In genomic region chr11:46700251-46701077, GRCh38 we compare ENCODE assay signal across 8 cellular contexts. TPM values are rescaled to one million over a fixed set of nuclear protein-coding genes. Genes with fewer than 3 reads are reported as not detected.
DNase-seq lines count a peak whose midpoint lies in the region; ATAC-seq and TF ChIP-seq lines count a peak whose summit lies in the region.

ARHGAP1 (minus strand) TSS chr11:46700619; CDS start chr11:46696107, 4,512 bp downstream.
ZNF408 (plus strand) TSS chr11:46701031; CDS start chr11:46701048, 17 bp downstream.

- intact Hi-C loops in Panc1 (cut with micrococcal nuclease; ENCODE audit: unreplicated experiment): no loop called here

- H3K36me3 ChIP-seq in Panc1 (ENCODE audit: control insufficient read depth, insufficient read depth, low read length) (peaks cover 10% of the 10 kb centered on the region), esophagus (ENCODE audit: control insufficient read depth in 2 of 2, insufficient read depth in 2 of 2, low read length in 1 of 2) (peaks cover 8 to 34% of the 10 kb centered on the region in 2 donors), mucosa of stomach (ENCODE audit: control insufficient read depth, insufficient read depth, low read length) (peaks cover 24% of the 10 kb centered on the region)

- TF ChIP-seq CTCF in Panc1 (IDR thresholded peaks at IDR 0.05): no peak

- peak within 1 kb of the TSS; percentile 97 for H3K4me3 Mint-ChIP-seq in activated T-cell treated with anti-CD3 and anti-CD28 coated beads, Interleukin-2, amount 50 U/mL, for 4 hours

- no peaks in the 10 kb centered on the region for H3K27me3 Mint-ChIP-seq in activated T-cell treated with anti-CD3 and anti-CD28 coated beads, Interleukin-2, amount 50 U/mL, for 4 hours (ENCODE audit: low read depth)

- POLR2A ChIA-PET in Panc1 (lab: Charles Lee): interaction anchor here (0.6 to 1.0 kb wide), 3 partner anchors 16 to 136 kb away, joined by 3 read pairs; no protein-coding TSS in a partner anchor

- H3K9ac ChIP-seq in mucosa of stomach (ENCODE audit: low read length): peak within 1 kb of the TSS; percentile 90

- H3K4me3 ChIP-seq in Panc1 (ENCODE audit: low read depth in 2 of 2, low read length in 2 of 2): peak within 1 kb of the TSS; percentile 90 to 99
- H3K4me3 ChIP-seq in esophagus (ENCODE audit: low read depth in 1 of 2, low read length in 2 of 2): peak within 1 kb of the TSS; percentile 85 to 94
- H3K4me3 ChIP-seq in mucosa of stomach (ENCODE audit: low read length): peak within 1 kb of the TSS; percentile 65

- ATAC-seq in GM21723 (IDR thresholded peaks at IDR 0.05; ENCODE audit: unreplicated experiment): peak; percentile 85
- ATAC-seq in Panc1: peak; percentile 96
- peak; percentile 92 to 94 for ATAC-seq in activated T-cell treated with anti-CD3 and anti-CD28 coated beads, Interleukin-2, amount 50 U/mL, for 4 hours

- peaks cover 47% of the 10 kb centered on the region for H3K4me1 Mint-ChIP-seq in activated T-cell treated with anti-CD3 and anti-CD28 coated beads, Interleukin-2, amount 50 U/mL, for 4 hours (ENCODE audit: low read depth)

- DNase-seq in DMS53 (lab: John Stamatoyannopoulos, UW) (peak; percentile 99), KG1 (lab: John Stamatoyannopoulos, UW) (peak; percentile 99), Panc1 (ENCODE audit: low read depth, low spot score) (peak; percentile 94)
- peak; percentile 98 for DNase-seq in activated T-cell treated with anti-CD3 and anti-CD28 coated beads, Interleukin-2, amount 50 U/mL, for 4 hours
- DNase-seq in stimulated activated CD8-positive, alpha-beta memory T cell treated with anti-CD3 and anti-CD28 coated beads, Interleukin-7, amount 100 ng/mL, for 1 hour (ENCODE audit: low read depth in 2 of 2): peak; percentile 98

- H3K27me3 ChIP-seq in Panc1 (ENCODE audit: control insufficient read depth, insufficient read depth, low read length) (no peaks in the 10 kb centered on the region), esophagus (ENCODE audit: control insufficient read depth in 1 of 2, insufficient read depth in 2 of 2, low read length in 2 of 2) (no peaks in the 10 kb centered on the region), mucosa of stomach (ENCODE audit: control insufficient read depth, insufficient read depth, low read length) (no peaks in the 10 kb centered on the region)

- H3K9me3 ChIP-seq in Panc1 (ENCODE audit: control insufficient read depth, insufficient read depth, low read depth, low read length): no peaks in the 10 kb centered on the region
- no peaks in the 10 kb centered on the region for H3K9me3 ChIP-seq in esophagus (ENCODE audit: control insufficient read depth in 2 of 2, insufficient read depth in 1 of 2, low read depth in 1 of 2, low read length in 1 of 2)
- no peaks in the 10 kb centered on the region for H3K9me3 ChIP-seq in mucosa of stomach (ENCODE audit: control insufficient read depth, low read length)

- peaks cover 19% of the 10 kb centered on the region for H3K36me3 Mint-ChIP-seq in activated T-cell treated with anti-CD3 and anti-CD28 coated beads, Interleukin-2, amount 50 U/mL, for 4 hours (ENCODE audit: insufficient read depth)

- WGBS in esophagus, 2 donors: 0% methylated on average over 44 of the region's 44 CpGs

- H3K9me3 Mint-ChIP-seq in activated T-cell treated with anti-CD3 and anti-CD28 coated beads, Interleukin-2, amount 50 U/mL, for 4 hours: no peaks in the 10 kb centered on the region

- peaks cover 8% of the 10 kb centered on the region; the same call in 1 of the 2 replicates for H3K4me1 ChIP-seq in Panc1 (ENCODE audit: control insufficient read depth, insufficient read depth, low read length)
- H3K4me1 ChIP-seq in esophagus (ENCODE audit: control insufficient read depth in 2 of 2, insufficient read depth in 2 of 2, low read length in 1 of 2): peaks cover 6 to 29% of the 10 kb centered on the region in 2 donors
- peaks cover 23% of the 10 kb centered on the region for H3K4me1 ChIP-seq in mucosa of stomach (ENCODE audit: control insufficient read depth, insufficient read depth, low read length)

- CTCF ChIA-PET in Panc1 (lab: Charles Lee): no interaction called here

- H3K27ac ChIP-seq in Panc1 (ENCODE audit: low read length) (peak within 1 kb of the TSS; percentile 99), esophagus (ENCODE audit: low read depth in 2 of 2, low read length in 1 of 2) (peak within 1 kb of the TSS; percentile 94 to 99)

- no TSS peak for BruUV-seq in Panc1 (replicated peaks; lab: Mats Ljungman, UMichigan)

- in situ Hi-C loops in Panc1 (cut with HindIII; ENCODE audit: low pct_unique_long_range_greater_than_20kb, low sequenced_read_pairs): no loop called here

RNA-seq across cellular contexts. Expression of gene ARHGAP1, which starts in this region (rescaled TPM):
- 43.5 TPM for total RNA-seq in Panc1 (2021; ENCODE audit: unreplicated experiment)
- polyA plus RNA-seq in Panc1 (2012; ENCODE audit: insufficient read length): 29.5 TPM
- total RNA-seq in activated T-cell treated with anti-CD3 and anti-CD28 coated beads, Interleukin-2, amount 50 U/mL, for 4 hours: 10 to 100 TPM; 52.9 to 63.8 (median 53.4) TPM
- polyA plus RNA-seq in esophagus: 10 to 100 TPM; 27.3 to 33.8 TPM

RNA-seq across cellular contexts. Expression of gene ZNF408, which starts in this region (rescaled TPM):
- total RNA-seq in Panc1 (2021; ENCODE audit: unreplicated experiment): 19.8 TPM
- polyA plus RNA-seq in Panc1 (2012; ENCODE audit: insufficient read length): 17.0 TPM
- total RNA-seq in activated T-cell treated with anti-CD3 and anti-CD28 coated beads, Interleukin-2, amount 50 U/mL, for 4 hours: 10 to 100 TPM; 14.2 to 16.9 (median 14.8) TPM
- 1 to 10 TPM; 7.8 to 8.1 TPM for polyA plus RNA-seq in esophagus

Comparison
In these comparisons a context has a peak if more than half of its experiments do, and no peak if none do; other contexts are left out.
1. Peak in every context shown above with its lines: DNase-seq, ATAC-seq, H3K4me3 ChIP-seq and H3K27ac ChIP-seq.